In the genomic region with DNA sequence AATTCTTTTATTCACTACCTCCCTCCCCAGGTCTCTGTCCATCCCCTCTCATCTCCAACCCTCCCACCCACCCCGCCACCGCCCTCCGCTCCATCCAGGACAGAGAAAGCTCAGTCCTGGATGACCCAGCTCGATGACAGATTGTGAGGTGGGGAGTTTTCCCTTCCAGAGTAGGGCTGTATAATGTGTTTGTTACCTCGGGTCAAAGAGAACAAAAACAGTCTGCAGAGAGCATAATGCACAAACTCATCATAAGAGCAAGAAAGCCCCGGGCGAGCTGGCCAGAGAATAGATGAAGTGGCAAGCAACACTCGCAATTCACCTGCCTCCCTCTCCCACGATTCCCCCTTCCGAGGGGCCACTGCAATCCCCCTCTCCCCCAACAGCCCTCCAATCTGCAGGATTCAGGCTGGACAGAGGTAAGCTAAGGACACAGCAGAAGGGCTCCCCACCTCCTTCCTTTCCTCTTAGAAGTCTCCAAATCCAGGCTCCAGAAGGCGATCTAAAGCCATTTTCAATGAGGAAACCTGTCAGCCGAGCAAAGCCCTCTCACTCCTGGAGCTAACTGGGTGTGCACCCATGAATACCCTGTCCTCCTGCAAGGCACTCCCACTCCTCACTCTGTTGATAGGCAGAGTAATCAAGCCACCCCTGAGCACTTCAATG, we compare ENCODE assay signal across 17 cellular contexts. TPM values are rescaled to one million over a fixed set of nuclear protein-coding genes. Genes with fewer than 3 reads are reported as not detected.
DNase-seq lines count a peak whose midpoint lies in the region; TF ChIP-seq lines count a peak whose summit lies in the region.
"Had no signal": no experiment of that assay in that cellular context is flagged by ENCODE, and none has a peak within 500 bp of the region (broad histone marks: within the 10 kb centered on the region; RNA-seq: fewer than 3 reads in every experiment).

No MANE protein-coding gene starts in this region.

- H3K4me1 ChIP-seq in breast epithelium, result no peaks in the 10 kb centered on the region

- peak overlapping the region; percentile 71 for H3K4me2 ChIP-seq in neural cell (ENCODE audit: low read length)

- POLR2A ChIA-PET in activated CD4-positive, alpha-beta T cell treated with anti-CD3 and anti-CD28 coated beads, Interleukin-2, amount 10 ng/mL, durations not matched to agents 7 days and 5 days (lab: Charles Lee), result no interaction called here

- H3K9me3 ChIP-seq in neural cell (ENCODE audit: low read length) (no peaks in the 10 kb centered on the region), breast epithelium (no peaks in the 10 kb centered on the region)

- H3K36me3 ChIP-seq in neural cell (ENCODE audit: insufficient read depth, low read length), result peaks cover 4% of the 10 kb centered on the region
- no peaks in the 10 kb centered on the region for H3K36me3 ChIP-seq in breast epithelium

- no peak for TF ChIP-seq RAD21 in neural cell (conservative IDR thresholded peaks at IDR 0.05)

- no peak for TF ChIP-seq EP300 in neural cell (conservative IDR thresholded peaks at IDR 0.05; ENCODE audit: poor library complexity, severe bottlenecking)

- peak overlapping the region in 57 of 59 donors; percentile 12 to 83 (median 69) for H3K4me3 ChIP-seq in dorsolateral prefrontal cortex
- H3K4me3 ChIP-seq in neural cell (ENCODE audit: low read length), result peak overlapping the region; percentile 86
- no peak overlapping the region for H3K4me3 ChIP-seq in breast epithelium
- H3K4me3 ChIP-seq: GM23248 had no signal

- TF ChIP-seq POLR2A in breast epithelium (IDR thresholded peaks at IDR 0.05), result no peak

- no peak overlapping the region for H2AFZ ChIP-seq in neural cell (ENCODE audit: low read depth, low read length)
- H2AFZ ChIP-seq: GM23248 had no signal

- CTCF ChIA-PET in activated CD4-positive, alpha-beta T cell treated with anti-CD3 and anti-CD28 coated beads, Interleukin-2, amount 10 ng/mL, durations not matched to agents 7 days and 5 days (lab: Charles Lee), result no interaction called here

- H3K9me3 Mint-ChIP-seq in activated CD4-positive, alpha-beta T cell treated with anti-CD3 and anti-CD28 coated beads, Interleukin-2, amount 10 ng/mL, durations not matched to agents 7 days and 5 days, result no peaks in the 10 kb centered on the region
- H3K9me3 Mint-ChIP-seq: H9 had no signal

- intact Hi-C loops in dorsolateral prefrontal cortex (cut with DNase I), result loop anchor here in 1 of 2 donors (10.0 kb wide), 1 partner anchor 229 kb away; no protein-coding TSS in a partner anchor
- intact Hi-C loops in breast epithelium (cut with DNase I; ENCODE audit: low total_unique reads), result no loop called here

- DNase-seq in activated CD4-positive, alpha-beta T cell treated with anti-CD3 and anti-CD28 coated beads, Interleukin-2, amount 10 ng/mL, durations not matched to agents 7 days and 5 days, result no peak
- no peak for DNase-seq in activated CD4-positive, alpha-beta T cell treated with anti-CD3 and anti-CD28 coated beads for 48 hours
- DNase-seq in dorsolateral prefrontal cortex, result no peak
- DNase-seq in activated CD4-positive, CD25-positive, alpha-beta regulatory T cell (lab: John Stamatoyannopoulos, UW), result no peak
- DNase-seq in breast epithelium (ENCODE audit: low spot score in 2 of 2), result no peak
- DNase-seq in DMS53 treated with DMSO at 0.1 percent for 48 hours (lab: John Stamatoyannopoulos, UW; ENCODE audit: unreplicated experiment), result no peak
- DNase-seq: Calu3; CD4-positive, CD25-positive, alpha-beta regulatory T cell; DMS 273 treated with DMSO at 0.1 percent for 48 hours; DMS79; EL; GDM1; GM23248; H9; KBM-7 had no signal

- H3K9ac ChIP-seq in neural cell (ENCODE audit: low read length), result no peak overlapping the region
- H3K9ac ChIP-seq: GM23248 had no signal

- H3K4me1 Mint-ChIP-seq in activated CD4-positive, alpha-beta T cell treated with anti-CD3 and anti-CD28 coated beads, Interleukin-2, amount 10 ng/mL, durations not matched to agents 7 days and 5 days, result no peaks in the 10 kb centered on the region

- no peaks in the 10 kb centered on the region for H4K20me1 ChIP-seq in neural cell (ENCODE audit: insufficient read depth)

- peaks cover 44% of the 10 kb centered on the region for H3K27me3 Mint-ChIP-seq in activated CD4-positive, alpha-beta T cell treated with anti-CD3 and anti-CD28 coated beads, Interleukin-2, amount 10 ng/mL, durations not matched to agents 7 days and 5 days

- peaks cover 0 to 26% (median 4%) of the 10 kb centered on the region in 45 donors for H3K27me3 ChIP-seq in dorsolateral prefrontal cortex
- H3K27me3 ChIP-seq in neural cell (ENCODE audit: insufficient read depth, low read depth, low read length), result peaks cover 10% of the 10 kb centered on the region
- H3K27me3 ChIP-seq in breast epithelium, result peaks cover 0 to 72% of the 10 kb centered on the region in 2 donors

- H3K36me3 Mint-ChIP-seq in activated CD4-positive, alpha-beta T cell treated with anti-CD3 and anti-CD28 coated beads, Interleukin-2, amount 10 ng/mL, durations not matched to agents 7 days and 5 days (ENCODE audit: low read depth), result no peaks in the 10 kb centered on the region
- H3K36me3 Mint-ChIP-seq: CD4-positive, CD25-positive, alpha-beta regulatory T cell had no signal

- H3K79me2 ChIP-seq in neural cell (replicated peaks; ENCODE audit: insufficient read depth, low read length), result no peaks in the 10 kb centered on the region

- H3K27ac ChIP-seq in dorsolateral prefrontal cortex, result peak overlapping the region in 3 of 59 donors; percentile 64 to 92 (median 85)
- no peak overlapping the region for H3K27ac ChIP-seq in neural cell (ENCODE audit: low read length)
- no peak overlapping the region for H3K27ac ChIP-seq in breast epithelium
- H3K27ac ChIP-seq: 22Rv1, GM23248 had no signal

- TF ChIP-seq CTCF in dorsolateral prefrontal cortex (IDR thresholded peaks at IDR 0.05 in 54 of 56, conservative IDR thresholded peaks at IDR 0.05 in 2 of 56; ENCODE audit: low read depth in 1 of 56, partially characterized antibody in 56 of 56), result no peak
- TF ChIP-seq CTCF in neural cell (IDR thresholded peaks at IDR 0.05; ENCODE audit: poor library complexity, severe bottlenecking), result no peak
- no peak for TF ChIP-seq CTCF in breast epithelium (IDR thresholded peaks at IDR 0.05)

- H3K9me2 ChIP-seq in neural cell (ENCODE audit: insufficient read depth, low read length), result no peaks in the 10 kb centered on the region

- peak overlapping the region; percentile 54 for H3K27ac Mint-ChIP-seq in activated CD4-positive, alpha-beta T cell treated with anti-CD3 and anti-CD28 coated beads, Interleukin-2, amount 10 ng/mL, durations not matched to agents 7 days and 5 days
- H3K27ac Mint-ChIP-seq: CD4-positive, CD25-positive, alpha-beta regulatory T cell; H9 had no signal

- H3F3A ChIP-seq in neural cell (ENCODE audit: insufficient read depth, low read length, poor library complexity, severe bottlenecking), result no peaks in the 10 kb centered on the region

- no peak overlapping the region for H3K4me3 Mint-ChIP-seq in activated CD4-positive, alpha-beta T cell treated with anti-CD3 and anti-CD28 coated beads, Interleukin-2, amount 10 ng/mL, durations not matched to agents 7 days and 5 days

TF ChIP-seq in neural cell, 6 proteins besides CTCF, POLR2A, EP300 and RAD21:
- TF ChIP-seq TAF1 (IDR thresholded peaks at IDR 0.05; ENCODE audit: low read depth) (no peak), MXI1 (conservative IDR thresholded peaks at IDR 0.05; ENCODE audit: poor library complexity, severe bottlenecking) (no peak), EZH2 (IDR thresholded peaks at IDR 0.05; ENCODE audit: borderline replicate concordance, insufficient read depth, low read length, poor library complexity, severe bottlenecking) (no peak), POLR2AphosphoS5 (IDR thresholded peaks at IDR 0.05) (no peak), SMC3 (conservative IDR thresholded peaks at IDR 0.05; ENCODE audit: poor library complexity) (no peak)
- TF ChIP-seq, protein P1, sequence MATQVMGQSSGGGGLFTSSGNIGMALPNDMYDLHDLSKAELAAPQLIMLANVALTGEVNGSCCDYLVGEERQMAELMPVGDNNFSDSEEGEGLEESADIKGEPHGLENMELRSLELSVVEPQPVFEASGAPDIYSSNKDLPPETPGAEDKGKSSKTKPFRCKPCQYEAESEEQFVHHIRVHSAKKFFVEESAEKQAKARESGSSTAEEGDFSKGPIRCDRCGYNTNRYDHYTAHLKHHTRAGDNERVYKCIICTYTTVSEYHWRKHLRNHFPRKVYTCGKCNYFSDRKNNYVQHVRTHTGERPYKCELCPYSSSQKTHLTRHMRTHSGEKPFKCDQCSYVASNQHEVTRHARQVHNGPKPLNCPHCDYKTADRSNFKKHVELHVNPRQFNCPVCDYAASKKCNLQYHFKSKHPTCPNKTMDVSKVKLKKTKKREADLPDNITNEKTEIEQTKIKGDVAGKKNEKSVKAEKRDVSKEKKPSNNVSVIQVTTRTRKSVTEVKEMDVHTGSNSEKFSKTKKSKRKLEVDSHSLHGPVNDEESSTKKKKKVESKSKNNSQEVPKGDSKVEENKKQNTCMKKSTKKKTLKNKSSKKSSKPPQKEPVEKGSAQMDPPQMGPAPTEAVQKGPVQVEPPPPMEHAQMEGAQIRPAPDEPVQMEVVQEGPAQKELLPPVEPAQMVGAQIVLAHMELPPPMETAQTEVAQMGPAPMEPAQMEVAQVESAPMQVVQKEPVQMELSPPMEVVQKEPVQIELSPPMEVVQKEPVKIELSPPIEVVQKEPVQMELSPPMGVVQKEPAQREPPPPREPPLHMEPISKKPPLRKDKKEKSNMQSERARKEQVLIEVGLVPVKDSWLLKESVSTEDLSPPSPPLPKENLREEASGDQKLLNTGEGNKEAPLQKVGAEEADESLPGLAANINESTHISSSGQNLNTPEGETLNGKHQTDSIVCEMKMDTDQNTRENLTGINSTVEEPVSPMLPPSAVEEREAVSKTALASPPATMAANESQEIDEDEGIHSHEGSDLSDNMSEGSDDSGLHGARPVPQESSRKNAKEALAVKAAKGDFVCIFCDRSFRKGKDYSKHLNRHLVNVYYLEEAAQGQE (IDR thresholded peaks at IDR 0.05; ENCODE audit: borderline replicate concordance), result no peak

RNA-seq across cellular contexts. Expression of a gene that starts 2.6 kb away (rescaled TPM):
- total RNA-seq in activated CD4-positive, alpha-beta T cell treated with anti-CD3 and anti-CD28 coated beads, Interleukin-2, amount 10 ng/mL, durations not matched to agents 7 days and 5 days, result 1 to 10 TPM in 1 of 2 experiments, under 1 TPM in 1; 0.82 to 1.3 TPM
- total RNA-seq in dorsolateral prefrontal cortex (100 to 1,000 TPM in 119 of 120 experiments, 10 to 100 TPM in 1; 82.6 to 384 (median 222) TPM), breast epithelium (1 to 10 TPM in 1 of 3 donors, under 1 TPM in 2; 0.16 to 1.0 (median 0.33) TPM)
- 6.9 and 13.7 TPM in 2 replicates for polyA plus RNA-seq in neural cell
- polyA minus RNA-seq in neural cell, result 39.2 and 42.7 TPM in 2 replicates

Comparison
In these comparisons a context has a peak if more than half of its experiments do, and no peak if none do; other contexts are left out.
1. H3K4me3 ChIP-seq: peak in dorsolateral prefrontal cortex (57 of 59) and neural cell (single experiment); none in breast epithelium (0 of 3).
2. RNA of a gene that starts 2.6 kb away (total RNA-seq): 82.6 to 384 TPM in dorsolateral prefrontal cortex; 0.82 to 1.3 TPM in activated CD4-positive, alpha-beta T cell treated with anti-CD3 and anti-CD28 coated beads, Interleukin-2, amount 10 ng/mL, durations not matched to agents 7 days and 5 days and 0.16 to 1.0 TPM in breast epithelium; every median in the first group is over 10 times any median in the second.